Comparison of ENCODE assay signal across 10 cellular contexts in the genomic region with DNA sequence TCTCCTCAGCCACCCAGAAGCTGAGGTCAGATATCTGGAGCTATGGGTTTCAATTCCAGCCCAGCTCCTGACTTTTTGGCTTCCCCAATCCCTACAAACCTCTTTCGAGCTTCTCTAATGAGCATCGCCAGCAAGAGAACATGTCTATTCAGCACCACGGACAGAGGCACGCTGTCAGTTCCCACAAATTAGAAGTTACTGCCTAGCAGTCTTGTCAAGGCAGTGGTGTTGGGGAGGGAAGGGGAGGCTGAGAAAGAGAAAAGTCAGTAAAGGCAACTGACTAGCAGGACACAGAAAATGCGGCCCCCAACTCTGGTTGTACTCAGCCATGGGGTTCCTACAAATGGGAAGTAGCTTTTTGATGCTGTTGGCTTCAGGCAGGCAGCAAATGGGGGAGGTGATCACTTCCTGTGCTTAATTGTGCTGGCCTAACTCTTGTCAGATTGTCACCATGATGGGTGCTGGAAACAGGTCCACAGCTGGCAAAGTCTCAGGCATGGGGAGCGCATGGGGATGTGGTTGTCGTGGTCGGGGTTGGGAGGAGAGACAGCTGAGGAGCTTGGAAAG.
A peak's percentile ranks its signal among the peaks of the same experiment; 100 is the strongest.
DNase-seq lines count a peak whose midpoint lies in the region; ATAC-seq, FAIRE-seq and TF ChIP-seq lines count a peak whose summit lies in the region.
"Had no signal": no experiment of that assay in that cellular context is flagged by ENCODE, and none has a peak within 500 bp of the region (broad histone marks: within the 10 kb centered on the region; RNA-seq: fewer than 3 reads in every experiment).

No MANE protein-coding gene starts in this region.

- no peak overlapping the region for H3K4me3 Mint-ChIP-seq in neural crest cell
- H3K4me3 Mint-ChIP-seq in stimulated activated effector memory CD8-positive, alpha-beta T cell treated with anti-CD3 and anti-CD28 coated beads, Interleukin-12 subunit alpha, Interleukin-12 subunit beta, amount 100 ng/mL, for 72 hours: no peak overlapping the region
- H3K4me3 Mint-ChIP-seq: effector memory CD8-positive, alpha-beta T cell; IgD-negative memory B cell had no signal

- no peaks in the 10 kb centered on the region for H3K9me2 ChIP-seq in MM.1S (replicated peaks; ENCODE audit: insufficient read depth, low read length)

- no peaks in the 10 kb centered on the region for H3F3A ChIP-seq in MM.1S (ENCODE audit: insufficient read depth, low read length)

- H3K27me3 ChIP-seq in MM.1S (replicated peaks; ENCODE audit: insufficient read depth, low read length) (no peaks in the 10 kb centered on the region), vagina (no peaks in the 10 kb centered on the region)

- intact Hi-C loops in vagina (cut with DNase I): no loop called here

- no peaks in the 10 kb centered on the region for H3K36me3 ChIP-seq in MM.1S (replicated peaks; ENCODE audit: insufficient read depth, low read length)
- H3K36me3 ChIP-seq in vagina: no peaks in the 10 kb centered on the region

- H3K4me2 ChIP-seq in MM.1S (ENCODE audit: low read depth, low read length): no peak overlapping the region

- no peaks in the 10 kb centered on the region for H3K9me3 Mint-ChIP-seq in neural crest cell
- no peaks in the 10 kb centered on the region for H3K9me3 Mint-ChIP-seq in stimulated activated effector memory CD8-positive, alpha-beta T cell treated with anti-CD3 and anti-CD28 coated beads, Interleukin-12 subunit alpha, Interleukin-12 subunit beta, amount 100 ng/mL, for 72 hours
- H3K9me3 Mint-ChIP-seq: effector memory CD8-positive, alpha-beta T cell; IgD-negative memory B cell had no signal

- in situ Hi-C loops in T47D (cut with HindIII; ENCODE audit: low pct_unique_long_range_greater_than_20kb, low sequenced_read_pairs): no loop called here

- H3K4me1 ChIP-seq in MM.1S (ENCODE audit: low read length) (no peaks in the 10 kb centered on the region), vagina (no peaks in the 10 kb centered on the region)

- H4K20me1 ChIP-seq in MM.1S (ENCODE audit: insufficient read depth, low read length): no peaks in the 10 kb centered on the region

- no peak for TF ChIP-seq CTCF in MM.1S (IDR thresholded peaks at IDR 0.05; ENCODE audit: low read length)
- TF ChIP-seq CTCF in neural crest cell (conservative IDR thresholded peaks at IDR 0.05): no peak
- TF ChIP-seq CTCF in vagina (IDR thresholded peaks at IDR 0.05): no peak

- DNase-seq in GM12891 (ENCODE audit: insufficient read length, low spot score) (peak; percentile 30), MM.1S (peak; percentile 73), T47D (ENCODE audit: low read depth in 1 of 2, low spot score in 1 of 2) (peak; percentile 91), neural crest cell (ENCODE audit: low read depth, low spot score) (peak; percentile 77), 8988T (no peak), vagina (ENCODE audit: extremely low spot score in 2 of 2) (no peak)
- DNase-seq in stimulated activated effector memory CD8-positive, alpha-beta T cell treated with anti-CD3 and anti-CD28 coated beads, Interleukin-12 subunit alpha, Interleukin-12 subunit beta, amount 100 ng/mL, for 72 hours (ENCODE audit: low spot score in 2 of 2): no peak

- no peaks in the 10 kb centered on the region for H3K36me3 Mint-ChIP-seq in neural crest cell (ENCODE audit: low read depth)
- no peaks in the 10 kb centered on the region for H3K36me3 Mint-ChIP-seq in stimulated activated effector memory CD8-positive, alpha-beta T cell treated with anti-CD3 and anti-CD28 coated beads, Interleukin-12 subunit alpha, Interleukin-12 subunit beta, amount 100 ng/mL, for 72 hours
- H3K36me3 Mint-ChIP-seq: IgD-negative memory B cell had no signal

- no peak overlapping the region for H3K9ac ChIP-seq in MM.1S (ENCODE audit: low read length)

- H3K9me3 ChIP-seq in MM.1S (replicated peaks; ENCODE audit: insufficient read depth, low read length) (no peaks in the 10 kb centered on the region), vagina (no peaks in the 10 kb centered on the region)

- H3K4me1 Mint-ChIP-seq in neural crest cell: peaks cover 13% of the 10 kb centered on the region
- H3K4me1 Mint-ChIP-seq in stimulated activated effector memory CD8-positive, alpha-beta T cell treated with anti-CD3 and anti-CD28 coated beads, Interleukin-12 subunit alpha, Interleukin-12 subunit beta, amount 100 ng/mL, for 72 hours: no peaks in the 10 kb centered on the region
- H3K4me1 Mint-ChIP-seq: IgD-negative memory B cell had no signal

- TF ChIP-seq POLR2A in GM12891 (IDR thresholded peaks at IDR 0.05; ENCODE audit: low read depth, low read length) (no peak), vagina (IDR thresholded peaks at IDR 0.05) (no peak)

- H3K4me3 ChIP-seq in MM.1S (ENCODE audit: low read length): no peak overlapping the region
- no peak overlapping the region for H3K4me3 ChIP-seq in vagina

- ATAC-seq in HG03159 (IDR thresholded peaks at IDR 0.05; ENCODE audit: unreplicated experiment): no peak
- no peak for ATAC-seq in stimulated activated effector memory CD8-positive, alpha-beta T cell treated with anti-CD3 and anti-CD28 coated beads, Interleukin-12 subunit alpha, Interleukin-12 subunit beta, amount 100 ng/mL, for 72 hours
- ATAC-seq: effector memory CD8-positive, alpha-beta T cell had no signal

- H3K27ac ChIP-seq in MM.1S (ENCODE audit: low read length) (no peak overlapping the region), vagina (no peak overlapping the region)

- FAIRE-seq in GM12891 (lab: Jason Lieb, UNC): no peak

- no peaks in the 10 kb centered on the region for H3K79me2 ChIP-seq in MM.1S (ENCODE audit: low read length)

- peaks cover 38% of the 10 kb centered on the region for H3K27me3 Mint-ChIP-seq in neural crest cell (ENCODE audit: low read depth)

- no peak overlapping the region for H3K27ac Mint-ChIP-seq in neural crest cell (ENCODE audit: unreplicated experiment)
- no peak overlapping the region for H3K27ac Mint-ChIP-seq in stimulated activated effector memory CD8-positive, alpha-beta T cell treated with anti-CD3 and anti-CD28 coated beads, Interleukin-12 subunit alpha, Interleukin-12 subunit beta, amount 100 ng/mL, for 72 hours
- H3K27ac Mint-ChIP-seq: effector memory CD8-positive, alpha-beta T cell; IgD-negative memory B cell had no signal

- H2AFZ ChIP-seq in MM.1S (ENCODE audit: low read length): no peak overlapping the region

TF ChIP-seq in GM12891, 5 proteins besides CTCF, POLR2A, EP300 and RAD21:
- TF ChIP-seq POU2F2 (IDR thresholded peaks at IDR 0.05; ENCODE audit: low read depth, low read length) (no peak), SPI1 (IDR thresholded peaks at IDR 0.05; ENCODE audit: low read depth, low read length) (no peak), TAF1 (IDR thresholded peaks at IDR 0.05; ENCODE audit: low read depth, low read length) (no peak), POLR2AphosphoS5 (IDR thresholded peaks at IDR 0.05; ENCODE audit: low read depth, low read length) (no peak), PAX5 (IDR thresholded peaks at IDR 0.05; ENCODE audit: insufficient read depth, low read length, severe bottlenecking) (no peak)

Comparison
In these comparisons a context has a peak if more than half of its experiments do, and no peak if none do; other contexts are left out.
1. DNase-seq: peak in GM12891 (single experiment), MM.1S (single experiment), T47D (2 of 2) and neural crest cell (single experiment); none in 8988T (single experiment), stimulated activated effector memory CD8-positive, alpha-beta T cell treated with anti-CD3 and anti-CD28 coated beads, Interleukin-12 subunit alpha, Interleukin-12 subunit beta, amount 100 ng/mL, for 72 hours (0 of 2) and vagina (0 of 2).